Comparison of ENCODE assay signal across 11 cellular contexts in the genomic region with DNA sequence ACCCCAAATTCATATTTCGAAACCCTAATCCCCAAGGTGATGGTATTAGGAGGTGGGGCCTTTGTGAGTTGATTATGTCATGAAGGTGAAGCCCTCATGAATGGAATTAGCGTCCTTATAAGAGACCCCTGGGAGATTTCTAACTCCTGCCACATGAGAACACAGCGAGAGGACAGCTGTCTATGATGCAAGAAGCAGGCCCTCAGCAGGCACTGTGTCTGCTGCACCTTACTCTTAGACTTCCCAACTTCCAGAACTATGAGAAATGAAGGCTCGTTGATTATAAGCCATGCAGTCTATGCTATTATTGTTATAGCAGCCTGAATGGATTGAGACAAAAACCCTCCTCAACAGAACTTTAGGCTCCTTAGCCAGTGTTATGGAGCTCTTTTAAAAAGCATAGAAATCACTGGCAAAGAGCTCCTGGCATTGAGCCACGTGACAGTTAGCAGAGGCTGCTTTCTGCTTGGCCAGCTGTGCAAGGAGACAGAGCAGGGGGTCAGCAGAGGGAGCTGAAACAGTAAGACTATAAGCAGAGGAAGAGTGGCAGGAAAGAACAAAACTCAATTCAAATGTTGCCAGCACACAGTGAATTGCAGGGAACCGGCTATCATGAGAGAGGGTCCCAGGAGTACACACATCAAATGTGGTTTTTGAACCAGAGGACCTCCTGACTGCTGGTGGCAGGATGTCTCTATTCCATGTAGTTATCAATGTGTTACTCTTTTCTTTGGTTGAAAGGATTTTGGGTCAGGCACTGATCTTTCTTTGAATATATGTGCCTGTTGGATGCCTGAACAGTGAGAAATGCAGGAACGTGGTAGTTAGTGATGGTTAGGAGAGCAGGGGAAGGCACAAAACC.
DNase-seq lines count a peak whose midpoint lies in the region; FAIRE-seq and TF ChIP-seq lines count a peak whose summit lies in the region.
"Had no signal": no experiment of that assay in that cellular context is flagged by ENCODE, and none has a peak within 500 bp of the region (broad histone marks: within the 10 kb centered on the region; RNA-seq: fewer than 3 reads in every experiment).

No MANE protein-coding gene starts in this region.

- H3K9ac ChIP-seq in trophoblast cell (ENCODE audit: low read length), result no peak overlapping the region

- no peaks in the 10 kb centered on the region for H3K79me1 ChIP-seq in trophoblast cell (ENCODE audit: low read length)

- H2BK120ac ChIP-seq in trophoblast cell (ENCODE audit: insufficient read depth, low read length, poor library complexity), result no peak overlapping the region

- no peak overlapping the region for H2AK5ac ChIP-seq in trophoblast cell (ENCODE audit: low read length)

- TF ChIP-seq CTCF in osteoblast (IDR thresholded peaks at IDR 0.05; ENCODE audit: extremely low read depth, low read depth, low read length), result no peak

- H3K27ac ChIP-seq in osteoblast (ENCODE audit: low read depth, low read length) (no peak overlapping the region), trophoblast cell (ENCODE audit: low read depth, low read length) (no peak overlapping the region)
- H3K27ac ChIP-seq: dorsolateral prefrontal cortex had no signal

- H2AFZ ChIP-seq in osteoblast (ENCODE audit: low read length) (peak overlapping the region; percentile 13), trophoblast cell (ENCODE audit: insufficient read depth, low read length, poor library complexity) (no peak overlapping the region)

- H4K8ac ChIP-seq in trophoblast cell (ENCODE audit: low read depth, low read length), result no peak overlapping the region

- H3K27me3 ChIP-seq in osteoblast (ENCODE audit: insufficient read depth, low read length) (no peaks in the 10 kb centered on the region), trophoblast cell (ENCODE audit: insufficient read depth, low read length) (no peaks in the 10 kb centered on the region)

- DNase-seq in EH (ENCODE audit: low read depth) (peak; percentile 74), NCI-H524 treated with DMSO at 0.1 percent for 48 hours (lab: John Stamatoyannopoulos, UW) (peak; percentile 18), epidermal melanocyte (ENCODE audit: insufficient read length, low spot score) (peak; percentile 71), osteoblast (ENCODE audit: insufficient read length, low spot score, missing footprints) (no peak), GM19239 (ENCODE audit: insufficient read length, low spot score) (no peak), A172 (ENCODE audit: low spot score) (no peak), NCI-H146 (lab: John Stamatoyannopoulos, UW) (no peak), trophoblast cell (no peak)
- DNase-seq: dorsolateral prefrontal cortex; naive thymus-derived CD4-positive, alpha-beta T cell; NCI-H1930 had no signal

- no peak overlapping the region for H2BK5ac ChIP-seq in trophoblast cell (ENCODE audit: low read depth, low read length, poor library complexity)

- H3K79me2 ChIP-seq in osteoblast (ENCODE audit: insufficient read depth, low read length) (no peaks in the 10 kb centered on the region), trophoblast cell (ENCODE audit: control insufficient read depth, insufficient read depth, low read length, poor library complexity) (no peaks in the 10 kb centered on the region)

- H4K91ac ChIP-seq in trophoblast cell (ENCODE audit: low read depth, low read length), result no peak overlapping the region

- no peak overlapping the region for H3K23ac ChIP-seq in trophoblast cell (ENCODE audit: low read length)

- no CpG with 5 or more reads among the region's 7 CpGs for WGBS in trophoblast cell (ENCODE audit: extremely low coverage, insufficient coverage, insufficient read length)

- no peaks in the 10 kb centered on the region for H4K20me1 ChIP-seq in osteoblast (ENCODE audit: insufficient read depth, low read length)

- no peak overlapping the region for H3K14ac ChIP-seq in trophoblast cell (ENCODE audit: low read length)

- H3K18ac ChIP-seq in trophoblast cell (ENCODE audit: low read length), result no peak overlapping the region

- H3K4me1 ChIP-seq in osteoblast (ENCODE audit: insufficient read depth, low read length), result peaks cover 10% of the 10 kb centered on the region
- H3K4me1 ChIP-seq in trophoblast cell (ENCODE audit: control insufficient read depth in 1 of 2, insufficient read depth in 2 of 2, low read length in 2 of 2), result no peaks in the 10 kb centered on the region

- no peak overlapping the region for H2BK12ac ChIP-seq in trophoblast cell (ENCODE audit: low read length)

- H4K12ac ChIP-seq in trophoblast cell (ENCODE audit: low read depth, low read length), result no peak overlapping the region

- H3K4me2 ChIP-seq in osteoblast (ENCODE audit: insufficient read depth, low read length) (peak overlapping the region; percentile 19), trophoblast cell (ENCODE audit: low read length) (no peak overlapping the region)

- H3K9me3 ChIP-seq in osteoblast (ENCODE audit: low read depth, low read length) (no peaks in the 10 kb centered on the region), trophoblast cell (ENCODE audit: insufficient read depth, low read depth, low read length) (no peaks in the 10 kb centered on the region)

- H3K4ac ChIP-seq in trophoblast cell (ENCODE audit: low read depth, low read length), result no peak overlapping the region

- FAIRE-seq in GM19239 (lab: Jason Lieb, UNC), result no peak

- H3K36me3 ChIP-seq in osteoblast (ENCODE audit: insufficient read depth, low read length) (no peaks in the 10 kb centered on the region), trophoblast cell (ENCODE audit: control insufficient read depth in 1 of 2, insufficient read depth in 2 of 2, low read length in 2 of 2) (no peaks in the 10 kb centered on the region)

- H3K4me3 ChIP-seq in osteoblast (ENCODE audit: insufficient read depth, low read length) (no peak overlapping the region), trophoblast cell (ENCODE audit: low read depth, low read length) (no peak overlapping the region)
- H3K4me3 ChIP-seq: dorsolateral prefrontal cortex had no signal

Comparison
In these comparisons a context has a peak if more than half of its experiments do, and no peak if none do; other contexts are left out.
1. DNase-seq: peak in EH (single experiment), NCI-H524 treated with DMSO at 0.1 percent for 48 hours (single experiment) and epidermal melanocyte (single experiment); none in osteoblast (single experiment), GM19239 (single experiment), A172 (single experiment), NCI-H146 (single experiment) and trophoblast cell (0 of 2).